8 cellular contexts compared by ENCODE assay signal in genomic region chr11:72069787-72070251, GRCh38. TPM values are rescaled to one million over a fixed set of nuclear protein-coding genes. Genes with fewer than 3 reads are reported as not detected.
A peak's percentile ranks its signal among the peaks of the same experiment; 100 is the strongest.
DNase-seq lines count a peak whose midpoint lies in the region; ATAC-seq and TF ChIP-seq lines count a peak whose summit lies in the region.

No MANE protein-coding gene starts in this region.

- H3K4me1 ChIP-seq in fibroblast of lung (ENCODE audit: control insufficient read depth, extremely low read depth, insufficient read depth, low read length), result peaks cover 30% of the 10 kb centered on the region

- no peaks in the 10 kb centered on the region for H3K27me3 ChIP-seq in fibroblast of lung (ENCODE audit: control insufficient read depth, insufficient read depth, low read length)

- H3K4me3 Mint-ChIP-seq in T-helper 17 cell, result peak overlapping the region; percentile 12
- peak overlapping the region; percentile 86 for H3K4me3 Mint-ChIP-seq in natural killer cell treated with Interleukin-12 subunit alpha and Interleukin-12 subunit beta and Interleukin-15 and Interleukin-18, amount 100 ng/mL, for 72 hours

- peaks cover 32% of the 10 kb centered on the region for H3K4me1 Mint-ChIP-seq in T-helper 17 cell
- peaks cover 65 to 68% of the 10 kb centered on the region in 2 donors for H3K4me1 Mint-ChIP-seq in natural killer cell treated with Interleukin-12 subunit alpha and Interleukin-12 subunit beta and Interleukin-15 and Interleukin-18, amount 100 ng/mL, for 72 hours (ENCODE audit: low read depth in 2 of 2)

- peaks cover 2% of the 10 kb centered on the region for H3K36me3 ChIP-seq in fibroblast of lung (ENCODE audit: control insufficient read depth, insufficient read depth, low read length)

- H3K9me3 ChIP-seq in T-helper 17 cell (ENCODE audit: control insufficient read depth, low read length, poor library complexity, severe bottlenecking), result no peaks in the 10 kb centered on the region
- H3K9me3 ChIP-seq in fibroblast of lung (ENCODE audit: control insufficient read depth, insufficient read depth, low read depth, low read length), result no peaks in the 10 kb centered on the region

- peak overlapping the region; percentile 51 for H3K27ac Mint-ChIP-seq in T-helper 17 cell
- peak overlapping the region; percentile 92 to 98 for H3K27ac Mint-ChIP-seq in natural killer cell treated with Interleukin-12 subunit alpha and Interleukin-12 subunit beta and Interleukin-15 and Interleukin-18, amount 100 ng/mL, for 72 hours

- TF ChIP-seq CTCF in fibroblast of lung (conservative IDR thresholded peaks at IDR 0.05 in 1 of 2, IDR thresholded peaks at IDR 0.05 in 1 of 2; ENCODE audit: low read depth in 1 of 2, low read length in 2 of 2), result no peak

- peak overlapping the region; percentile 78 for H3K4me2 ChIP-seq in fibroblast of lung (ENCODE audit: extremely low read depth, insufficient read depth, low read length)

- no peaks in the 10 kb centered on the region for H3K27me3 Mint-ChIP-seq in T-helper 17 cell
- H3K27me3 Mint-ChIP-seq in natural killer cell treated with Interleukin-12 subunit alpha and Interleukin-12 subunit beta and Interleukin-15 and Interleukin-18, amount 100 ng/mL, for 72 hours, result no peaks in the 10 kb centered on the region

- peak; percentile 75 for DNase-seq in GM04504 (ENCODE audit: low read depth)
- no peak for DNase-seq in T-helper 17 cell
- peak; percentile 88 to 90 for DNase-seq in fibroblast of lung (ENCODE audit: low read depth in 2 of 2)
- peak; percentile 80 for DNase-seq in natural killer cell treated with Interleukin-12 subunit alpha and Interleukin-12 subunit beta and Interleukin-15 and Interleukin-18, amount 100 ng/mL, for 72 hours (ENCODE audit: low spot score)
- no peak for DNase-seq in NCI-H1092 treated with DMSO at 0.1 percent for 48 hours (lab: John Stamatoyannopoulos, UW)

- peak overlapping the region; percentile 56 for H2AFZ ChIP-seq in fibroblast of lung (ENCODE audit: low read length)

- ATAC-seq in HG03139 (IDR thresholded peaks at IDR 0.05; ENCODE audit: unreplicated experiment) (peak; percentile 50), T-helper 17 cell (peak; percentile 44), HG03159 (IDR thresholded peaks at IDR 0.05; ENCODE audit: unreplicated experiment) (no peak), GM21576 (IDR thresholded peaks at IDR 0.05; ENCODE audit: unreplicated experiment) (no peak)
- ATAC-seq in natural killer cell treated with Interleukin-12 subunit alpha and Interleukin-12 subunit beta and Interleukin-15 and Interleukin-18, amount 100 ng/mL, for 72 hours, result peak; percentile 90 to 93

- peak overlapping the region; percentile 13 to 36 (median 26) for H3K4me3 ChIP-seq in fibroblast of lung (replicated peaks in 1 of 4; ENCODE audit: control extremely low read depth in 1 of 4, insufficient read depth in 1 of 4, low read depth in 3 of 4, low read length in 4 of 4)

- H3K79me2 ChIP-seq in fibroblast of lung (ENCODE audit: control insufficient read depth, insufficient read depth, low read length), result peaks cover 64% of the 10 kb centered on the region

- H3K27ac ChIP-seq in fibroblast of lung (ENCODE audit: insufficient read depth, low read length), result peak overlapping the region; percentile 78

- H4K20me1 ChIP-seq in fibroblast of lung (ENCODE audit: control insufficient read depth, extremely low read depth, insufficient read depth, low read length), result no peaks in the 10 kb centered on the region

- no peaks in the 10 kb centered on the region for H3K9me3 Mint-ChIP-seq in natural killer cell treated with Interleukin-12 subunit alpha and Interleukin-12 subunit beta and Interleukin-15 and Interleukin-18, amount 100 ng/mL, for 72 hours

- H3K9ac ChIP-seq in fibroblast of lung (ENCODE audit: insufficient read depth, low read length), result no peak overlapping the region

- peaks cover 9% of the 10 kb centered on the region for H3K36me3 Mint-ChIP-seq in T-helper 17 cell (ENCODE audit: low read depth)
- H3K36me3 Mint-ChIP-seq in natural killer cell treated with Interleukin-12 subunit alpha and Interleukin-12 subunit beta and Interleukin-15 and Interleukin-18, amount 100 ng/mL, for 72 hours, result no peaks in the 10 kb centered on the region

RNA-seq across cellular contexts. Expression of gene NUMA1, which starts 10.5 kb away (rescaled TPM):
- total RNA-seq in T-helper 17 cell (100 to 1,000 TPM; 207 to 208 TPM), fibroblast of lung (190 and 247 TPM in 2 replicates)
- 59.0 and 61.6 TPM in 2 replicates for polyA plus RNA-seq in fibroblast of lung
- 81.1 and 84.5 TPM in 2 replicates for polyA plus RNA-seq in fibroblast of lung (2012)
- 259 and 321 TPM in 2 replicates for polyA minus RNA-seq in fibroblast of lung (ENCODE audit: low replicate concordance)
- total RNA-seq in natural killer cell treated with Interleukin-12 subunit alpha and Interleukin-12 subunit beta and Interleukin-15 and Interleukin-18, amount 100 ng/mL, for 72 hours, result 100 to 1,000 TPM; 181 to 216 TPM

RNA-seq across cellular contexts. Expression of gene LRRC51, which starts 10.8 kb away (rescaled TPM):
- 1 to 10 TPM in 1 of 2 donors, under 1 TPM in 1; 0.75 to 4.5 TPM for total RNA-seq in T-helper 17 cell
- 5.0 and 5.4 TPM in 2 replicates for total RNA-seq in fibroblast of lung
- polyA plus RNA-seq in fibroblast of lung, result 6.9 and 8.9 TPM in 2 replicates
- 9.0 and 9.9 TPM in 2 replicates for polyA plus RNA-seq in fibroblast of lung (2012)
- 6.2 and 10.5 TPM in 2 replicates for polyA minus RNA-seq in fibroblast of lung (ENCODE audit: low replicate concordance)
- total RNA-seq in natural killer cell treated with Interleukin-12 subunit alpha and Interleukin-12 subunit beta and Interleukin-15 and Interleukin-18, amount 100 ng/mL, for 72 hours, result 1 to 10 TPM; 3.5 to 7.2 TPM

RNA-seq across cellular contexts. Expression of gene LAMTOR1, which starts 33.3 kb away (rescaled TPM):
- total RNA-seq in T-helper 17 cell, result 10 to 100 TPM; 43.7 to 74.6 TPM
- total RNA-seq in fibroblast of lung, result 80.9 and 90.3 TPM in 2 replicates
- polyA plus RNA-seq in fibroblast of lung, result 137 and 183 TPM in 2 replicates
- polyA plus RNA-seq in fibroblast of lung (2012), result 152 and 213 TPM in 2 replicates
- 208 and 507 TPM in 2 replicates for polyA minus RNA-seq in fibroblast of lung (ENCODE audit: low replicate concordance)
- 10 to 100 TPM; 65.7 to 66.9 TPM for total RNA-seq in natural killer cell treated with Interleukin-12 subunit alpha and Interleukin-12 subunit beta and Interleukin-15 and Interleukin-18, amount 100 ng/mL, for 72 hours

RNA-seq across cellular contexts. Expression of gene TOMT, which starts 35.9 kb away (rescaled TPM):
- total RNA-seq in T-helper 17 cell, result not detected
- total RNA-seq in fibroblast of lung, result not detected in 2 replicates
- not detected in 2 replicates for polyA plus RNA-seq in fibroblast of lung
- not detected in 2 replicates for polyA plus RNA-seq in fibroblast of lung (2012)
- polyA minus RNA-seq in fibroblast of lung (ENCODE audit: low replicate concordance), result not detected in 2 replicates
- under 1 TPM in 1 of 2 donors, not detected in 1; 0.45 TPM for total RNA-seq in natural killer cell treated with Interleukin-12 subunit alpha and Interleukin-12 subunit beta and Interleukin-15 and Interleukin-18, amount 100 ng/mL, for 72 hours

RNA-seq across cellular contexts. Expression of gene ANAPC15, which starts 42.7 kb away (rescaled TPM):
- total RNA-seq in T-helper 17 cell (10 to 100 TPM; 47.0 to 54.6 TPM), fibroblast of lung (20.8 and 24.8 TPM in 2 replicates)
- 97.2 and 174 TPM in 2 replicates for polyA plus RNA-seq in fibroblast of lung
- polyA plus RNA-seq in fibroblast of lung (2012), result 67.6 and 112 TPM in 2 replicates
- polyA minus RNA-seq in fibroblast of lung (ENCODE audit: low replicate concordance), result 10.2 and 60.4 TPM in 2 replicates
- 10 to 100 TPM; 37.4 to 37.7 TPM for total RNA-seq in natural killer cell treated with Interleukin-12 subunit alpha and Interleukin-12 subunit beta and Interleukin-15 and Interleukin-18, amount 100 ng/mL, for 72 hours

Comparison
In these comparisons a context has a peak if more than half of its experiments do, and no peak if none do; other contexts are left out.
1. DNase-seq: peak in GM04504 (single experiment), fibroblast of lung (2 of 2) and natural killer cell treated with Interleukin-12 subunit alpha and Interleukin-12 subunit beta and Interleukin-15 and Interleukin-18, amount 100 ng/mL, for 72 hours (single experiment); none in T-helper 17 cell (0 of 3) and NCI-H1092 treated with DMSO at 0.1 percent for 48 hours (single experiment).
2. ATAC-seq: peak in HG03139 (single experiment), T-helper 17 cell (single experiment) and natural killer cell treated with Interleukin-12 subunit alpha and Interleukin-12 subunit beta and Interleukin-15 and Interleukin-18, amount 100 ng/mL, for 72 hours (2 of 2); none in HG03159 (single experiment) and GM21576 (single experiment).